Comparison of ENCODE assay signal across 8 cellular contexts in the genomic region with DNA sequence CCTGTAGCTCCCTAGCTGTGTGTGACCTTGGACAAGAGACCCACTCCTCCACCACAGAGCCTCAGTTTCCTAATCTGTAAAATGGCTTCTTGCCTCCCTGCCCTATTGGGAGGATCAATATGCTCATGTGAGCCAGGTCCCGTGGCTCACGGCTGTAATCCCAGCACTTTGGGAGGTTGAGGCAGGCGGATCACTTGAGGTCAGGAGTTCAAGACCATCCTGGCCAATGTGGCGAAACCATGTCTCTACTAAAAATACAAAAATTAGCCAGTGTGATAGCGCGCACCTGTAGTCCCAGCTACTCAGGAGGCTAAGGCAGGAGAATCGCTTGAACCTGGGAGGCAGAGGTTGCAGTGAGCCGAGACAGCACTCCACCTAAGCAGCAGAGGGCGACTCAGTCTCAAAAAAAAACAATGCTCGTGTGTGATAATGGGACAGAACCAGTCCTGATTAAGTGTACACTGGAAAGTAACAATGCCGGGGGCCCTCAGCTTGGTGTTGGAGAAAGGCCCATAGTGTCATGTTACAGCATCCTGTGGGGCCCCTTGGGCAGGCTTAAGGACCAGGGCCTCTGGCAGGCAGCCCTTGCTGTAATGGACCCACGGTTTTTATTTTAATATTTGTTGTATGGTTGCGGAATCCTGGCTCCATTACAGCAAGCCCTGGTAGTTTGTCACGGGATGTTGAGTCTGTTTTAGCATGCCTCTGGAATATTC. TPM values are rescaled to one million over a fixed set of nuclear protein-coding genes. Genes with fewer than 3 reads are reported as not detected.
A peak's percentile ranks its signal among the peaks of the same experiment; 100 is the strongest.
DNase-seq lines count a peak whose midpoint lies in the region; ATAC-seq, FAIRE-seq and TF ChIP-seq lines count a peak whose summit lies in the region.

No MANE protein-coding gene starts in this region.

- TF ChIP-seq RAD21 in H1 (IDR thresholded peaks at IDR 0.05 in 1 of 2, conservative IDR thresholded peaks at IDR 0.05 in 1 of 2; ENCODE audit: low read depth in 2 of 2, low read length in 2 of 2): peak; percentile 55 to 59

- no peak for TF ChIP-seq POLR2A in H1 (IDR thresholded peaks at IDR 0.05; ENCODE audit: control extremely low read depth in 1 of 2, low read depth in 2 of 2, low read length in 2 of 2)

- CTCF ChIA-PET in AG04449 (lab: Yijun Ruan, JAX): interaction anchor here (0.7 to 10.6 kb wide), 28 partner anchors 12 to 178 kb away, joined by 3 to 197 read pairs (median 6); a partner anchor contains a TSS
- CTCF ChIA-PET in activated B cell treated with CpG ODN at 0.5 μM for 24 hours (lab: Charles Lee): interaction anchor here (0.6 to 3.4 kb wide), 9 partner anchors 9 to 308 kb away, joined by 3 to 18 read pairs (median 3); no protein-coding TSS in a partner anchor
- CTCF ChIA-PET in H1 (lab: Charles Lee; ENCODE audit: partially characterized antibody): interaction anchor here (0.6 to 3.4 kb wide), 21 partner anchors 9 to 177 kb away, joined by 3 to 12 read pairs (median 3); a partner anchor contains a TSS

- H3K79me2 ChIP-seq in H1 (ENCODE audit: control insufficient read depth in 1 of 2, insufficient read depth in 2 of 2, low read length in 2 of 2): peaks cover 0 to 4% of the 10 kb centered on the region in 2 experiments; a peak in 1 of 4 replicates

- ATAC-seq in activated B cell treated with CpG ODN at 0.5 μM for 24 hours (ENCODE audit: low read depth): no peak
- no peak for ATAC-seq in stimulated activated naive CD8-positive, alpha-beta T cell treated with anti-CD3 and anti-CD28 coated beads, Interleukin-15, Interleukin-2, amounts not matched to agents 100 U/mL and 50 U/mL, for 24 hours

- H3K36me3 Mint-ChIP-seq in activated B cell treated with CpG ODN at 0.5 μM for 24 hours (ENCODE audit: low read depth): peaks cover 25% of the 10 kb centered on the region
- H3K36me3 Mint-ChIP-seq in nephron (ENCODE audit: low read depth): peaks cover 10% of the 10 kb centered on the region

- H4K8ac ChIP-seq in H1 (ENCODE audit: extremely low read depth, insufficient read depth, low read length): no peak overlapping the region; the same call in 1 of the 2 replicates

- H3K4me1 Mint-ChIP-seq in activated B cell treated with CpG ODN at 0.5 μM for 24 hours (peaks cover 53% of the 10 kb centered on the region), nephron (peaks cover 19% of the 10 kb centered on the region)

- H3K14ac ChIP-seq in H1 (ENCODE audit: insufficient read length): no peak overlapping the region

- H2BK20ac ChIP-seq in H1 (ENCODE audit: low read length): no peak overlapping the region

- H3K4me3 ChIP-seq in AG04449 (ENCODE audit: low read depth, low read length) (no peak overlapping the region), GM12875 (ENCODE audit: low read depth, low read length) (no peak overlapping the region), H1 (ENCODE audit: extremely low read depth in 1 of 4, insufficient read depth in 2 of 4, low read depth in 3 of 4, low read length in 4 of 4) (no peak overlapping the region)

- H3K27ac Mint-ChIP-seq in activated B cell treated with CpG ODN at 0.5 μM for 24 hours: peak overlapping the region; percentile 83
- H3K27ac Mint-ChIP-seq in nephron: peak overlapping the region; percentile 78 to 92 (median 87)

- H3K36me3 ChIP-seq in H1 (ENCODE audit: control insufficient read depth in 2 of 4, insufficient read depth in 4 of 4, low read length in 3 of 4): peaks cover 12 to 22% (median 15%) of the 10 kb centered on the region in 4 experiments

- POLR2A ChIA-PET in AG04449 (lab: Yijun Ruan, JAX) (no interaction called here), activated B cell treated with CpG ODN at 0.5 μM for 24 hours (lab: Charles Lee) (interaction anchor here (0.6 to 0.7 kb wide), 4 partner anchors 10 to 135 kb away, joined by 3 to 6 read pairs (median 4); a partner anchor contains a TSS), H1 (lab: Charles Lee; ENCODE audit: partially characterized antibody) (interaction anchor here (0.7 to 2.1 kb wide), 15 partner anchors 9 to 174 kb away, joined by 3 to 11 read pairs (median 4); a partner anchor contains a TSS)

- H4K5ac ChIP-seq in H1 (ENCODE audit: insufficient read length, low read depth, low read length): no peak overlapping the region

- intact Hi-C loops in activated B cell treated with CpG ODN at 0.5 μM for 24 hours (cut with micrococcal nuclease): no loop called here

- no peak overlapping the region for H2AFZ ChIP-seq in H1 (ENCODE audit: low read length)

- no peak for FAIRE-seq in H1 (lab: Jason Lieb, UNC)

- no peaks in the 10 kb centered on the region for H3K27me3 ChIP-seq in H1 (replicated peaks in 1 of 4; ENCODE audit: control insufficient read depth in 3 of 4, extremely low read depth in 1 of 4, insufficient read depth in 3 of 4, low read length in 3 of 4)

- no peak for TF ChIP-seq EP300 in H1 (IDR thresholded peaks at IDR 0.05; ENCODE audit: borderline replicate concordance in 1 of 2, low read depth in 2 of 2, low read length in 2 of 2)

- H4K91ac ChIP-seq in H1 (replicated peaks; ENCODE audit: insufficient read length, low read length): no peak overlapping the region

- H3K23ac ChIP-seq in H1 (ENCODE audit: insufficient read length): no peak overlapping the region

- peaks cover 10 to 13% of the 10 kb centered on the region in 2 experiments for H4K20me1 ChIP-seq in H1 (replicated peaks in 1 of 2; ENCODE audit: control insufficient read depth in 1 of 2, insufficient read depth in 2 of 2, low read length in 2 of 2)

- H3K27me3 Mint-ChIP-seq in activated B cell treated with CpG ODN at 0.5 μM for 24 hours: no peaks in the 10 kb centered on the region
- peaks cover 7% of the 10 kb centered on the region for H3K27me3 Mint-ChIP-seq in nephron (ENCODE audit: low read depth)

- H3K79me1 ChIP-seq in H1 (ENCODE audit: low read depth, low read length): peaks cover 8% of the 10 kb centered on the region; the same call in 1 of the 2 replicates

- H2BK120ac ChIP-seq in H1 (replicated peaks; ENCODE audit: low read depth, low read length): no peak overlapping the region

- H3K27ac ChIP-seq in H1 (ENCODE audit: low read depth, low read length): no peak overlapping the region

- H3K4me3 Mint-ChIP-seq in activated B cell treated with CpG ODN at 0.5 μM for 24 hours (no peak overlapping the region), nephron (peak overlapping the region in 1 of 3 experiments; percentile 30)

- no peak overlapping the region for H3K4ac ChIP-seq in H1 (replicated peaks; ENCODE audit: insufficient read length, low read depth, low read length)

- no peak overlapping the region for H2AK5ac ChIP-seq in H1 (ENCODE audit: low read depth, low read length)

- no peak for DNase-seq in AG04449 (ENCODE audit: low read depth, low spot score)
- peak; percentile 62 for DNase-seq in NCI-H2196 (lab: John Stamatoyannopoulos, UW; ENCODE audit: unreplicated experiment)
- DNase-seq in activated B cell treated with CpG ODN at 0.5 μM for 24 hours: no peak
- DNase-seq in H1 (ENCODE audit: low read depth in 1 of 2, low spot score in 2 of 2): no peak
- DNase-seq in HPDE6-E6E7 (ENCODE audit: extremely low spot score): no peak
- no peak for DNase-seq in stimulated activated naive CD8-positive, alpha-beta T cell treated with anti-CD3 and anti-CD28 coated beads, Interleukin-15, Interleukin-2, amounts not matched to agents 100 U/mL and 50 U/mL, for 24 hours

- H2BK12ac ChIP-seq in H1 (ENCODE audit: low read depth, low read length): no peak overlapping the region

- no peak overlapping the region for H2BK5ac ChIP-seq in H1 (ENCODE audit: low read depth, low read length)

- H3K4me2 ChIP-seq in H1 (ENCODE audit: insufficient read depth in 1 of 2, low read depth in 2 of 2, low read length in 2 of 2): no peak overlapping the region

- no peak overlapping the region for H2BK15ac ChIP-seq in H1 (ENCODE audit: low read length)

- no peak overlapping the region for H3K9ac ChIP-seq in H1 (replicated peaks in 1 of 4; ENCODE audit: extremely low read depth in 1 of 4, low read depth in 3 of 4, low read length in 3 of 4)

- H3K23me2 ChIP-seq in H1 (ENCODE audit: low read depth, low read length): peaks cover 8% of the 10 kb centered on the region; the same call in 1 of the 2 replicates

- peaks cover 0 to 22% (median 17%) of the 10 kb centered on the region in 4 experiments; a peak in 6 of 7 replicates for H3K4me1 ChIP-seq in H1 (replicated peaks in 1 of 4; ENCODE audit: control insufficient read depth in 3 of 4, insufficient read depth in 4 of 4, low read length in 3 of 4)

- no peak overlapping the region for H3K18ac ChIP-seq in H1 (ENCODE audit: extremely low read depth, low read length)

- no peaks in the 10 kb centered on the region for H3K9me3 ChIP-seq in H1 (ENCODE audit: insufficient read depth in 2 of 2, low read depth in 1 of 2, low read length in 1 of 2)

- H3K9me3 Mint-ChIP-seq in activated B cell treated with CpG ODN at 0.5 μM for 24 hours (no peaks in the 10 kb centered on the region), nephron (no peaks in the 10 kb centered on the region)

- no peak overlapping the region for H3K56ac ChIP-seq in H1 (replicated peaks; ENCODE audit: insufficient read length, low read depth, low read length)

- TF ChIP-seq CTCF in AG04449 (IDR thresholded peaks at IDR 0.05; ENCODE audit: insufficient read depth, low read length, missing control alignments) (peak; percentile 57), GM12875 (IDR thresholded peaks at IDR 0.05; ENCODE audit: borderline replicate concordance, insufficient read depth, low read depth, low read length) (peak; percentile 44; the same call in 1 of the 2 replicates), activated B cell treated with CpG ODN at 0.5 μM for 24 hours (IDR thresholded peaks at IDR 0.05) (no peak), H1 (IDR thresholded peaks at IDR 0.05; ENCODE audit: control extremely low read depth in 1 of 3, insufficient read depth in 1 of 3, low read depth in 1 of 3, low read length in 3 of 3) (peak; percentile 40 to 45 (median 41); a peak in 3 of 4 replicates), nephron (IDR thresholded peaks at IDR 0.05; ENCODE audit: unreplicated experiment in 3 of 3) (peak; percentile 62 to 75 (median 70))

- whole genome bisulfite sequencing in H1 (ENCODE audit: extremely low coverage in 1 of 2, insufficient coverage in 1 of 2, insufficient read length in 1 of 2, insufficient replicate concordance in 2 of 2, low coverage in 1 of 2, low lambda C conversion rate in 2 of 2, missing lambda C conversion rate in 1 of 2), 2 experiments: 80% methylated on average over 14 of the region's 14 CpGs; no CpG with 5 or more reads in 1 of the 2 experiments

RNA-seq across cellular contexts. Expression of a gene that starts 6.8 kb away (rescaled TPM):
- 3,758 and 4,733 TPM in 2 replicates for total RNA-seq in activated B cell treated with CpG ODN at 0.5 μM for 24 hours
- 2,240 and 2,296 TPM in 2 replicates for total RNA-seq in H1 (2021; fragmentation: NEBNext Ultra II Directional; extraction: Animal tissue kit (Norgen Biotek cat#: 25700))
- polyA plus RNA-seq in H1 (2011; rRNA removed): 4,988 and 6,072 TPM in 2 replicates
- polyA plus RNA-seq in H1 (2011; cell fraction: cytosol; rRNA removed): 7,346 TPM
- 2,598 TPM for polyA plus RNA-seq in H1 (2011; cell fraction: nucleus; rRNA removed)
- 4,049 to 4,786 TPM (median 4,319 TPM) in 4 replicates for polyA plus RNA-seq in H1 (2012, experiment 1 of 2)
- polyA plus RNA-seq in H1 (2012, experiment 2 of 2): 6,913 TPM
- 3,607 TPM for polyA plus RNA-seq in H1 (2013, experiment 1 of 2)
- 3,607 TPM for polyA plus RNA-seq in H1 (2013, experiment 2 of 2)
- 1,118 and 1,125 TPM in 2 replicates for polyA minus RNA-seq in H1 (2011; rRNA and poly(A)+ RNA removed)
- polyA minus RNA-seq in H1 (2011; cell fraction: cytosol; rRNA and poly(A)+ RNA removed): 628 TPM
- 876 TPM for polyA minus RNA-seq in H1 (2011; cell fraction: nucleus; rRNA and poly(A)+ RNA removed)

RNA-seq across cellular contexts. Expression of a gene that starts 9.4 kb away (rescaled TPM):
- 17.4 and 18.8 TPM in 2 replicates for total RNA-seq in activated B cell treated with CpG ODN at 0.5 μM for 24 hours
- total RNA-seq in H1 (2021; fragmentation: NEBNext Ultra II Directional; extraction: Animal tissue kit (Norgen Biotek cat#: 25700)): 43.4 and 46.5 TPM in 2 replicates
- 41.2 and 66.7 TPM in 2 replicates for polyA plus RNA-seq in H1 (2011; rRNA removed)
- polyA plus RNA-seq in H1 (2011; cell fraction: cytosol; rRNA removed): 29.0 TPM
- 104 TPM for polyA plus RNA-seq in H1 (2011; cell fraction: nucleus; rRNA removed)
- polyA plus RNA-seq in H1 (2012, experiment 1 of 2): 31.3 to 51.7 TPM (median 47.2 TPM) in 4 replicates
- polyA plus RNA-seq in H1 (2012, experiment 2 of 2): 38.5 TPM
- polyA plus RNA-seq in H1 (2013, experiment 1 of 2): 52.8 TPM
- polyA plus RNA-seq in H1 (2013, experiment 2 of 2): 53.7 TPM
- polyA minus RNA-seq in H1 (2011; rRNA and poly(A)+ RNA removed): 12.9 and 13.9 TPM in 2 replicates
- polyA minus RNA-seq in H1 (2011; cell fraction: cytosol; rRNA and poly(A)+ RNA removed): 15.7 TPM
- 12.3 TPM for polyA minus RNA-seq in H1 (2011; cell fraction: nucleus; rRNA and poly(A)+ RNA removed)

RNA-seq across cellular contexts. Expression of a gene that starts 15.6 kb away (rescaled TPM):
- total RNA-seq in activated B cell treated with CpG ODN at 0.5 μM for 24 hours: 6,642 and 7,342 TPM in 2 replicates
- 3,305 and 3,520 TPM in 2 replicates for total RNA-seq in H1 (2021; fragmentation: NEBNext Ultra II Directional; extraction: Animal tissue kit (Norgen Biotek cat#: 25700))
- 8,501 and 8,868 TPM in 2 replicates for polyA plus RNA-seq in H1 (2011; rRNA removed)
- polyA plus RNA-seq in H1 (2011; cell fraction: cytosol; rRNA removed): 6,473 TPM
- polyA plus RNA-seq in H1 (2011; cell fraction: nucleus; rRNA removed): 8,490 TPM
- 3,636 to 6,700 TPM (median 4,913 TPM) in 4 replicates for polyA plus RNA-seq in H1 (2012, experiment 1 of 2)
- polyA plus RNA-seq in H1 (2012, experiment 2 of 2): 4,417 TPM
- polyA plus RNA-seq in H1 (2013, experiment 1 of 2): 5,169 TPM
- 4,987 TPM for polyA plus RNA-seq in H1 (2013, experiment 2 of 2)
- polyA minus RNA-seq in H1 (2011; rRNA and poly(A)+ RNA removed): 1,061 and 1,192 TPM in 2 replicates
- 1,493 TPM for polyA minus RNA-seq in H1 (2011; cell fraction: cytosol; rRNA and poly(A)+ RNA removed)
- 3,411 TPM for polyA minus RNA-seq in H1 (2011; cell fraction: nucleus; rRNA and poly(A)+ RNA removed)

RNA-seq across cellular contexts. Expression of a gene that starts 24.8 kb away (rescaled TPM):
- 0.89 and 1.1 TPM in 2 replicates for total RNA-seq in activated B cell treated with CpG ODN at 0.5 μM for 24 hours
- total RNA-seq in H1 (2021; fragmentation: NEBNext Ultra II Directional; extraction: Animal tissue kit (Norgen Biotek cat#: 25700)): 18.9 and 19.5 TPM in 2 replicates
- 5.8 and 9.4 TPM in 2 replicates for polyA plus RNA-seq in H1 (2011; rRNA removed)
- polyA plus RNA-seq in H1 (2011; cell fraction: cytosol; rRNA removed): 4.5 TPM
- polyA plus RNA-seq in H1 (2011; cell fraction: nucleus; rRNA removed): 12.0 TPM
- 7.5 to 13.8 TPM (median 11.7 TPM) in 4 replicates for polyA plus RNA-seq in H1 (2012, experiment 1 of 2)
- polyA plus RNA-seq in H1 (2012, experiment 2 of 2): 13.0 TPM
- polyA plus RNA-seq in H1 (2013, experiment 1 of 2): 24.8 TPM
- polyA plus RNA-seq in H1 (2013, experiment 2 of 2): 27.4 TPM
- 0.69 and 0.83 TPM in 2 replicates for polyA minus RNA-seq in H1 (2011; rRNA and poly(A)+ RNA removed)
- polyA minus RNA-seq in H1 (2011; cell fraction: cytosol; rRNA and poly(A)+ RNA removed): 1.9 TPM
- polyA minus RNA-seq in H1 (2011; cell fraction: nucleus; rRNA and poly(A)+ RNA removed): 3.3 TPM

RNA-seq across cellular contexts. Expression of a gene that starts 29.0 kb away (rescaled TPM):
- total RNA-seq in activated B cell treated with CpG ODN at 0.5 μM for 24 hours: 15.4 and 17.7 TPM in 2 replicates
- 1.6 and 2.6 TPM in 2 replicates for total RNA-seq in H1 (2021; fragmentation: NEBNext Ultra II Directional; extraction: Animal tissue kit (Norgen Biotek cat#: 25700))
- polyA plus RNA-seq in H1 (2011; rRNA removed): 3.2 and 3.9 TPM in 2 replicates
- 2.1 TPM for polyA plus RNA-seq in H1 (2011; cell fraction: cytosol; rRNA removed)
- polyA plus RNA-seq in H1 (2011; cell fraction: nucleus; rRNA removed): 2.8 TPM
- 1.8 to 3.5 TPM (median 2.2 TPM) in 4 replicates for polyA plus RNA-seq in H1 (2012, experiment 1 of 2)
- 2.4 TPM for polyA plus RNA-seq in H1 (2012, experiment 2 of 2)
- polyA plus RNA-seq in H1 (2013, experiment 1 of 2): 2.3 TPM
- 2.1 TPM for polyA plus RNA-seq in H1 (2013, experiment 2 of 2)
- 0.39 TPM in 1 of 2 replicates, not detected in the other for polyA minus RNA-seq in H1 (2011; rRNA and poly(A)+ RNA removed)
- polyA minus RNA-seq in H1 (2011; cell fraction: cytosol; rRNA and poly(A)+ RNA removed): not detected
- not detected for polyA minus RNA-seq in H1 (2011; cell fraction: nucleus; rRNA and poly(A)+ RNA removed)
